ENCODE assay signal across 23 cellular contexts in genomic region chr19:28319918-28320317, GRCh38.
DNase-seq lines count a peak whose midpoint lies in the region; FAIRE-seq lines count a peak whose summit lies in the region.
"Had no signal": no experiment of that assay in that cellular context is flagged by ENCODE, and none has a peak within 500 bp of the region (broad histone marks: within the 10 kb centered on the region; RNA-seq: fewer than 3 reads in every experiment).

No MANE protein-coding gene starts in this region.

- no peak overlapping the region for H3K27ac ChIP-seq in trophoblast cell (ENCODE audit: low read depth, low read length)
- H3K27ac ChIP-seq: 22Rv1; A549; BLaER1 treated with 17β-estradiol and CSF1 and Interleukin-3, amounts not matched to agents 10 nM and 100 nM; C4-2B had no signal

- H2BK12ac ChIP-seq in trophoblast cell (ENCODE audit: low read length): peak overlapping the region; percentile 31

- no peak overlapping the region for H4K91ac ChIP-seq in trophoblast cell (ENCODE audit: low read depth, low read length)

- H3K9me3 ChIP-seq in trophoblast cell (ENCODE audit: insufficient read depth, low read depth, low read length): no peaks in the 10 kb centered on the region
- H3K9me3 ChIP-seq: BLaER1 treated with 17β-estradiol and CSF1 and Interleukin-3, amounts not matched to agents 10 nM and 100 nM had no signal

- no peak overlapping the region for H2AK5ac ChIP-seq in trophoblast cell (ENCODE audit: low read length)

- no CpG with 5 or more reads among the region's 1 CpG for WGBS in trophoblast cell (ENCODE audit: extremely low coverage, insufficient coverage, insufficient read length)

- peak; percentile 99 for FAIRE-seq in G401.6 (lab: Jason Lieb, UNC)
- FAIRE-seq: GM12891, GM19239 had no signal

- H4K12ac ChIP-seq in trophoblast cell (ENCODE audit: low read depth, low read length): no peak overlapping the region

- no peaks in the 10 kb centered on the region for H3K27me3 ChIP-seq in trophoblast cell (ENCODE audit: insufficient read depth, low read length)
- H3K27me3 ChIP-seq: BLaER1 treated with 17β-estradiol and CSF1 and Interleukin-3, amounts not matched to agents 10 nM and 100 nM had no signal

- no peak overlapping the region for H3K4me3 ChIP-seq in trophoblast cell (ENCODE audit: low read depth, low read length)
- H3K4me3 ChIP-seq: A549; BLaER1 treated with 17β-estradiol and CSF1 and Interleukin-3, amounts not matched to agents 10 nM and 100 nM had no signal

- H2BK5ac ChIP-seq in trophoblast cell (ENCODE audit: low read depth, low read length, poor library complexity): no peak overlapping the region

- peaks cover 8% of the 10 kb centered on the region for H3K79me1 ChIP-seq in trophoblast cell (ENCODE audit: low read length)

- no peaks in the 10 kb centered on the region for H3K79me2 ChIP-seq in trophoblast cell (ENCODE audit: control insufficient read depth, insufficient read depth, low read length, poor library complexity)

- DNase-seq in cerebellar cortex (ENCODE audit: low spot score): peak; percentile 57
- DNase-seq in trophoblast cell: no peak
- DNase-seq in activated naive CD4-positive, alpha-beta T cell treated with Interleukin-2 at 50 U/mL for 16 hours: no peak
- no peak for DNase-seq in CD1c-positive myeloid dendritic cell (ENCODE audit: extremely low spot score)
- DNase-seq: AML-193; CD4-positive, alpha-beta memory T cell; CD4-positive, CD25-positive, alpha-beta regulatory T cell; CD8-positive, alpha-beta memory T cell; COR-L47; DMS 273 treated with DMSO at 0.1 percent for 48 hours; DMS153; DMS53; DMS79; DND-41; EL; GF-D8 had no signal

- H3K4me1 ChIP-seq in trophoblast cell (ENCODE audit: control insufficient read depth in 1 of 2, insufficient read depth in 2 of 2, low read length in 2 of 2): peaks cover 9 to 14% of the 10 kb centered on the region in 2 experiments
- H3K4me1 ChIP-seq: A549 had no signal

- no peak overlapping the region for H3K14ac ChIP-seq in trophoblast cell (ENCODE audit: low read length)

- H2AFZ ChIP-seq in trophoblast cell (ENCODE audit: insufficient read depth, low read length, poor library complexity): no peak overlapping the region

- no peak overlapping the region for H2BK120ac ChIP-seq in trophoblast cell (ENCODE audit: insufficient read depth, low read length, poor library complexity)

- H3K4ac ChIP-seq in trophoblast cell (ENCODE audit: low read depth, low read length): no peak overlapping the region

- H3K4me2 ChIP-seq in trophoblast cell (ENCODE audit: low read length): no peak overlapping the region
- H3K4me2 ChIP-seq: A549; BLaER1 treated with 17β-estradiol and CSF1 and Interleukin-3, amounts not matched to agents 10 nM and 100 nM had no signal

- no peak overlapping the region for H3K18ac ChIP-seq in trophoblast cell (ENCODE audit: low read length)

- no peaks in the 10 kb centered on the region for H3K36me3 ChIP-seq in trophoblast cell (ENCODE audit: control insufficient read depth in 1 of 2, insufficient read depth in 2 of 2, low read length in 2 of 2)
- H3K36me3 ChIP-seq: BLaER1 treated with 17β-estradiol and CSF1 and Interleukin-3, amounts not matched to agents 10 nM and 100 nM had no signal

- H3K23ac ChIP-seq in trophoblast cell (ENCODE audit: low read length): no peak overlapping the region

- H4K8ac ChIP-seq in trophoblast cell (ENCODE audit: low read depth, low read length): no peak overlapping the region

- no peak overlapping the region for H3K9ac ChIP-seq in trophoblast cell (ENCODE audit: low read length)
- H3K9ac ChIP-seq: BLaER1 treated with 17β-estradiol and CSF1 and Interleukin-3, amounts not matched to agents 10 nM and 100 nM had no signal
